8 cellular contexts compared by ENCODE assay signal in the genomic region with DNA sequence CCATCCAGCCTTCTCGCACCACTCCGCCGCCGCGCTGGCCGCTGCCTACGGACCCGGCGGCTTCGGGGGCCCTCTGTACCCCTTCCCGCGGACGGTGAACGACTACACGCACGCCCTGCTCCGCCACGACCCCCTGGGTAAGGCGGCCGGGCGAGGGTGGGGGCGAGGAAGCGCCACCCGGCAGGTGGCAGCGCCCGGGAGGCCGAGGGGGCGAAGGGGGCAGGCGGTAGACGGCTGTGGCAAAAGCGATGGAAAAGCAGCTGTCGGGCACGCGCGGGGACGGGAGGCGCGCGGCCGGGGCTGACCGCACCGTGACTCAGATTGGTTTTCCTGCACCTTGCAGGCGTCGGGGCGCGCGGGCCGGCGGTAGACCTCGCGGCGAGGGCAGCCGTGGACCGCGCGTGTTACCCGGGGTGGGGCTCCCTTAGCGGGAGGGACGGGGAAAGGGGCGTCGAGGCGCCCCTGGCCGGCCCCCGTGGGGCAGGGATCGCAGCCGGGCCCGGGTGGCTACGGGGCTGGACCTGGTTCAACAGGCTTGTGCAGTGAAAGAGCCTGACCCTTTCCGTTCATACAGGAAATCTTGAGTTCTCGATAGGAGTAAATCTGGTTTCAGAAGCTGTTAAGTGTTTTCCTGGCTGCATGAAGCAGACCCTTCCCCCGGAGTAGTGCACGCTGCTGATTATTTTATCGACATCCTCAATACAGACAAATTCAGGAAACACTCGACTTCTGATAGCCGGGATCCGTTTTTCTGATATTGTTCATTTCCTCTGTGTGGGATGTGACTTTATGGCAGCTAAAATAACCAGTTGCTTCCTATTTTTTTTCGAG. TPM values are rescaled to one million over a fixed set of nuclear protein-coding genes. Genes with fewer than 3 reads are reported as not detected.
A peak's percentile ranks its signal among the peaks of the same experiment; 100 is the strongest.
DNase-seq lines count a peak whose midpoint lies in the region; ATAC-seq lines count a peak whose summit lies in the region.

No MANE protein-coding gene starts in this region.

- peak overlapping the region; percentile 70 for H3K27ac ChIP-seq in skeletal muscle tissue (ENCODE audit: low read depth, low read length)

- peaks cover 32 to 38% (median 36%) of the 10 kb centered on the region in 3 donors for H3K27me3 ChIP-seq in skeletal muscle tissue (ENCODE audit: control insufficient read depth in 3 of 3, insufficient read depth in 3 of 3, low read length in 3 of 3)

- DNase-seq in EL (peak; percentile 77), T-helper 9 cell (peak; percentile 50), astrocyte of the hippocampus (ENCODE audit: low read depth, low spot score) (peak; percentile 86), NCI-H187 treated with DMSO at 0.1 percent for 48 hours (lab: John Stamatoyannopoulos, UW) (no peak), NCI-H1417 treated with DMSO at 0.1 percent for 48 hours (lab: John Stamatoyannopoulos, UW) (no peak)

- H3K9ac ChIP-seq in skeletal muscle tissue (ENCODE audit: low read depth in 1 of 3, low read length in 3 of 3) = peak overlapping the region in 2 of 3 donors; percentile 16 to 72

- H3K9me3 ChIP-seq in iPS-18c (ENCODE audit: control insufficient read depth, insufficient read depth, low read length) (no peaks in the 10 kb centered on the region), skeletal muscle tissue (ENCODE audit: control insufficient read depth in 3 of 3, low read length in 3 of 3) (no peaks in the 10 kb centered on the region)

- ATAC-seq in HG03565 (IDR thresholded peaks at IDR 0.05; ENCODE audit: unreplicated experiment) = peak; percentile 27

- H3K4me3 ChIP-seq in iPS-18c (ENCODE audit: insufficient read depth, low read depth, low read length) = peak overlapping the region; percentile 54
- H3K4me3 ChIP-seq in skeletal muscle tissue (ENCODE audit: low read length in 3 of 3) = peak overlapping the region; percentile 51 to 60 (median 60)

- H3K4me1 ChIP-seq in skeletal muscle tissue (ENCODE audit: control insufficient read depth in 3 of 3, insufficient read depth in 3 of 3, low read length in 3 of 3) = peaks cover 0 to 8% (median 6%) of the 10 kb centered on the region in 3 donors

- no peaks in the 10 kb centered on the region for H3K36me3 ChIP-seq in skeletal muscle tissue (ENCODE audit: control insufficient read depth in 3 of 3, insufficient read depth in 3 of 3, low read length in 3 of 3)

RNA-seq across cellular contexts. Expression of gene HHEX, which starts 0.7 kb away (rescaled TPM):
- 3.1 TPM for total RNA-seq in skeletal muscle tissue

Comparison
In these comparisons a context has a peak if more than half of its experiments do, and no peak if none do; other contexts are left out.
1. DNase-seq: peak in EL (single experiment), T-helper 9 cell (single experiment) and astrocyte of the hippocampus (single experiment); none in NCI-H187 treated with DMSO at 0.1 percent for 48 hours (single experiment) and NCI-H1417 treated with DMSO at 0.1 percent for 48 hours (single experiment).